In the genomic region with DNA sequence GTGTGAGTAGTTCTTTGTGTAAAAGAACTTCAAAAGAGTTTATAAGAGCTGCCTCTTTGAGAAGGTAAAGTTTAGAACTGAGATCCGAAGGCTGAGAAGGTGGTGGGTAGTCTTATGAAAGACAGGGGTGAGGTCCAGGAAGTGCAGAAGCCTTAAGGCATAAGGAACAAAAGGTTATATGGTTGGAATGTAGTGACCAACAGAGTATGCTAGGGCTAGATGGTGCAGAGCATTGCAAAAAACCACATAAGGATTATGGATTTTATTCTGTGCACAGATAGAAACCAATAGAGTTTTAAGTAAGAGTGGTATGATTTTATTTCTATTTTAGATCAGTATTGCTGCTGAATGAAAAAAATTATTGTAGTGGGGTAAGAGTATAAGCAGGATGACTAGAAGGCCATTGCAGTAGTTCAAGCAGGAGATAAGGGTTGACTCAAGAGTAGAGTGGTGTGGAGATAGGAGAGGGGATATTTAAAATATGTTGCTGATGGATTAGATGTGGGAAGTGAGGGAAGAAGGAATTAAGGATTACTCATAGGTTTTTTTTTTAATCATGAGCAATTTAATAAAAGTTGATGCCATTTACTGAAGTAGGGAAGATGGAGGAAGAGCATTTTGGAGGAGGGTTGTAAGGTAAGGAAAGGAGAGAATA, we compare ENCODE assay signal across 1 cellular context.
TF ChIP-seq lines count a peak whose summit lies in the region.

No MANE protein-coding gene starts in this region.

TF ChIP-seq in IMR-90, 13 proteins besides CTCF, POLR2A, EP300 and RAD21:
- TF ChIP-seq FOS (IDR thresholded peaks at IDR 0.05; ENCODE audit: low read depth, low read length) (peak; percentile 36; the same call in 1 of the 2 replicates), CHD1 (IDR thresholded peaks at IDR 0.05; ENCODE audit: low read depth, low read length) (no peak), MXI1 (IDR thresholded peaks at IDR 0.05; ENCODE audit: borderline replicate concordance, low read depth, low read length) (no peak), NFE2L2 (IDR thresholded peaks at IDR 0.05; ENCODE audit: low read depth, low read length) (no peak), MAFK (IDR thresholded peaks at IDR 0.05; ENCODE audit: low read depth, low read length) (no peak), USF2 (IDR thresholded peaks at IDR 0.05; ENCODE audit: low read depth, low read length) (no peak), MAZ (IDR thresholded peaks at IDR 0.05; ENCODE audit: borderline replicate concordance, low read depth, low read length) (no peak), BHLHE40 (IDR thresholded peaks at IDR 0.05; ENCODE audit: low read depth, low read length) (0 out of 2 replicates have a peak, but pooled peaks have one; percentile 21), ELK1 (IDR thresholded peaks at IDR 0.05; ENCODE audit: borderline replicate concordance, low read depth, low read length) (no peak), SMC3 (IDR thresholded peaks at IDR 0.05; ENCODE audit: low read depth, low read length) (no peak), RCOR1 (IDR thresholded peaks at IDR 0.05; ENCODE audit: insufficient replicate concordance, low read length) (no peak), CEBPB (IDR thresholded peaks at IDR 0.05; ENCODE audit: low read depth, low read length) (no peak), RFX5 (IDR thresholded peaks at IDR 0.05; ENCODE audit: low read depth, low read length) (no peak)
